8 cellular contexts compared by ENCODE assay signal in genomic region chr19:1261512-1261862, GRCh38. TPM values are rescaled to one million over a fixed set of nuclear protein-coding genes. Genes with fewer than 3 reads are reported as not detected.
A peak's percentile ranks its signal among the peaks of the same experiment; 100 is the strongest.
DNase-seq lines count a peak whose midpoint lies in the region; ATAC-seq and TF ChIP-seq lines count a peak whose summit lies in the region.

No MANE protein-coding gene starts in this region.

- H3K27ac Mint-ChIP-seq in HFFc6, result peak overlapping the region; percentile 96

- TF ChIP-seq EP300 in suprapubic skin (IDR thresholded peaks at IDR 0.05), result no peak

- CTCF ChIA-PET in AG04449 (lab: Yijun Ruan, JAX), result interaction anchor here (1.2 to 11.8 kb wide), 2 partner anchors 10 to 19 kb away, joined by 5 to 626 read pairs; partner anchors contain the start of gene ATP5F1D

- H3K27me3 Mint-ChIP-seq in HFFc6 (ENCODE audit: insufficient read depth), result peaks cover 21% of the 10 kb centered on the region

- 7% methylated on average over 16 of the region's 16 CpGs for WGBS in suprapubic skin

- no peaks in the 10 kb centered on the region for H3K9me3 ChIP-seq in adipocyte (ENCODE audit: control insufficient read depth, low read length)
- no peaks in the 10 kb centered on the region for H3K9me3 ChIP-seq in suprapubic skin

- H3K27ac ChIP-seq in suprapubic skin, result peak overlapping the region; percentile 92

- peaks cover 5% of the 10 kb centered on the region; the same call in 1 of the 2 replicates for H3K36me3 Mint-ChIP-seq in HFFc6 (ENCODE audit: low read depth)

- no peak for TF ChIP-seq POLR2A in suprapubic skin (IDR thresholded peaks at IDR 0.05)

- no peak for ATAC-seq in GM18519 (IDR thresholded peaks at IDR 0.05; ENCODE audit: low FRiP score, unreplicated experiment)
- no peak for ATAC-seq in HG02884 (IDR thresholded peaks at IDR 0.05; ENCODE audit: unreplicated experiment)

- H3K4me1 ChIP-seq in adipocyte (ENCODE audit: control insufficient read depth, insufficient read depth, low read length), result peaks cover 59% of the 10 kb centered on the region
- peaks cover 92% of the 10 kb centered on the region for H3K4me1 ChIP-seq in suprapubic skin

- TF ChIP-seq CTCF in AG04449 (IDR thresholded peaks at IDR 0.05; ENCODE audit: insufficient read depth, low read length, missing control alignments) (peak; percentile 15), HFFc6 (IDR thresholded peaks at IDR 0.05) (peak; percentile 64), suprapubic skin (IDR thresholded peaks at IDR 0.05) (no peak)

- H3K27me3 ChIP-seq in adipocyte (replicated peaks; ENCODE audit: control insufficient read depth, insufficient read depth, low read length) (no peaks in the 10 kb centered on the region), suprapubic skin (no peaks in the 10 kb centered on the region)

- H3K9me3 Mint-ChIP-seq in HFFc6, result no peaks in the 10 kb centered on the region

- POLR2A ChIA-PET in AG04449 (lab: Yijun Ruan, JAX), result interaction anchor here (1.4 to 7.3 kb wide), 3 partner anchors 7 to 17 kb away, joined by 5 to 188 read pairs (median 36); partner anchors contain the start of gene CIRBP

- peaks cover 69% of the 10 kb centered on the region for H3K4me1 Mint-ChIP-seq in HFFc6 (ENCODE audit: low read depth)

- H3K9ac ChIP-seq in adipocyte (ENCODE audit: low read length), result peak overlapping the region; percentile 90

- H3K4me3 Mint-ChIP-seq in HFFc6, result peak overlapping the region; percentile 86

- peak overlapping the region; percentile 69 for H3K4me3 ChIP-seq in AG04449 (ENCODE audit: low read depth, low read length)
- peak overlapping the region; percentile 83 for H3K4me3 ChIP-seq in adipocyte (ENCODE audit: low read length)
- H3K4me3 ChIP-seq in suprapubic skin, result peak overlapping the region; percentile 59

- no peak for DNase-seq in AG04449 (ENCODE audit: low read depth, low spot score)
- DNase-seq in HFFc6, result no peak
- DNase-seq in adipocyte (ENCODE audit: low read depth), result peak; percentile 39
- peak; percentile 45 for DNase-seq in kidney tubule cell (ENCODE audit: low spot score)
- DNase-seq in suprapubic skin (ENCODE audit: low spot score in 2 of 2), result no peak
- DNase-seq in iPS-NIHi7 (ENCODE audit: extremely low spot score), result no peak

- H3K36me3 ChIP-seq in adipocyte (ENCODE audit: control insufficient read depth, insufficient read depth, low read length, severe bottlenecking), result peaks cover 21% of the 10 kb centered on the region
- H3K36me3 ChIP-seq in suprapubic skin, result peaks cover 18% of the 10 kb centered on the region

RNA-seq across cellular contexts. Expression of gene CIRBP, which starts 7.6 kb away (rescaled TPM):
- 100 to 1,000 TPM; 160 to 243 (median 190) TPM for total RNA-seq in HFFc6 (2021; fragmentation: NEBNext Ultra II Directional; extraction: Animal tissue kit (Norgen Biotek cat#: 25700))
- total RNA-seq in suprapubic skin, result 100 to 1,000 TPM; 338 to 672 (median 451) TPM

RNA-seq across cellular contexts. Expression of gene MIDN, which starts 13.1 kb away (rescaled TPM):
- 10 to 100 TPM; 58.4 to 73.3 (median 67.4) TPM for total RNA-seq in HFFc6 (2021; fragmentation: NEBNext Ultra II Directional; extraction: Animal tissue kit (Norgen Biotek cat#: 25700))
- 100 to 1,000 TPM in 2 of 4 donors, 10 to 100 TPM in 2; 89.0 to 153 (median 105) TPM for total RNA-seq in suprapubic skin

RNA-seq across cellular contexts. Expression of gene FAM174C, which starts 13.8 kb away (rescaled TPM):
- total RNA-seq in HFFc6 (2021; fragmentation: NEBNext Ultra II Directional; extraction: Animal tissue kit (Norgen Biotek cat#: 25700)), result 10 to 100 TPM; 54.2 to 77.6 (median 63.8) TPM
- 10 to 100 TPM; 44.3 to 72.5 (median 58.2) TPM for total RNA-seq in suprapubic skin

RNA-seq across cellular contexts. Expression of gene ATP5F1D, which starts 19.9 kb away (rescaled TPM):
- 100 to 1,000 TPM; 190 to 243 (median 217) TPM for total RNA-seq in HFFc6 (2021; fragmentation: NEBNext Ultra II Directional; extraction: Animal tissue kit (Norgen Biotek cat#: 25700))
- 100 to 1,000 TPM; 102 to 205 (median 137) TPM for total RNA-seq in suprapubic skin

RNA-seq across cellular contexts. Expression of gene CBARP, which starts 23.7 kb away (rescaled TPM):
- 10 to 100 TPM in 1 of 6 experiments, 1 to 10 TPM in 5; 7.6 to 12.7 (median 8.6) TPM for total RNA-seq in HFFc6 (2021; fragmentation: NEBNext Ultra II Directional; extraction: Animal tissue kit (Norgen Biotek cat#: 25700))
- total RNA-seq in suprapubic skin, result 1 to 10 TPM; 2.9 to 8.6 (median 5.1) TPM

Comparison
In these comparisons a context has a peak if more than half of its experiments do, and no peak if none do; other contexts are left out.
1. DNase-seq: peak in adipocyte (single experiment) and kidney tubule cell (single experiment); none in AG04449 (single experiment), HFFc6 (single experiment), suprapubic skin (0 of 2) and iPS-NIHi7 (single experiment).
2. CTCF ChIP-seq: peak in AG04449 (single experiment) and HFFc6 (single experiment); none in suprapubic skin (0 of 2).
3. Peak in every context shown above with its lines, with median percentiles within 50 percentile points of each other: H3K4me3 ChIP-seq.